1 cellular context compared by ENCODE assay signal in genomic region chr1:54365847-54366246, GRCh38.
TF ChIP-seq lines count a peak whose summit lies in the region.

No MANE protein-coding gene starts in this region.

TF ChIP-seq in H1, 55 proteins besides CTCF, POLR2A, EP300 and RAD21:
- no peak for TF ChIP-seq RXRA (IDR thresholded peaks at IDR 0.05; ENCODE audit: insufficient read depth, low read depth, low read length)
- no peak for TF ChIP-seq CHD1 (IDR thresholded peaks at IDR 0.05; ENCODE audit: low read depth, low read length)
- TF ChIP-seq YY1 (IDR thresholded peaks at IDR 0.05; ENCODE audit: low read depth, low read length): no peak
- TF ChIP-seq BCL11A (IDR thresholded peaks at IDR 0.05; ENCODE audit: low read depth in 2 of 2, low read length in 2 of 2): no peak
